Comparison of ENCODE assay signal across 1 cellular context in genomic region chr15:43825305-43825704, GRCh38.
A peak's percentile ranks its signal among the peaks of the same experiment; 100 is the strongest.
TF ChIP-seq lines count a peak whose summit lies in the region.

No MANE protein-coding gene starts in this region.

TF ChIP-seq in K562, 482 proteins besides CTCF, POLR2A, EP300 and RAD21:
- TF ChIP-seq GTF3C2 (IDR thresholded peaks at IDR 0.05; ENCODE audit: borderline replicate concordance, extremely low read depth, insufficient read length) (peak; percentile 17), CEBPB (tag; IDR thresholded peaks at IDR 0.05) (peak; percentile 55; the same call in 1 of the 2 replicates), TFAP4 (CRISPR knock-in tag; IDR thresholded peaks at IDR 0.05; ENCODE audit: borderline replicate concordance) (peak; percentile 30; the same call in 1 of the 2 replicates), ZNF197 (CRISPR knock-in tag; IDR thresholded peaks at IDR 0.05; ENCODE audit: low read depth) (peak; percentile 24; the same call in 1 of the 2 replicates), EGR1 (conservative IDR thresholded peaks at IDR 0.05) (peak; percentile 74), ZNF395 (CRISPR knock-in tag; IDR thresholded peaks at IDR 0.05) (peak; percentile 26; the same call in 1 of the 2 replicates)
